In the genomic region with DNA sequence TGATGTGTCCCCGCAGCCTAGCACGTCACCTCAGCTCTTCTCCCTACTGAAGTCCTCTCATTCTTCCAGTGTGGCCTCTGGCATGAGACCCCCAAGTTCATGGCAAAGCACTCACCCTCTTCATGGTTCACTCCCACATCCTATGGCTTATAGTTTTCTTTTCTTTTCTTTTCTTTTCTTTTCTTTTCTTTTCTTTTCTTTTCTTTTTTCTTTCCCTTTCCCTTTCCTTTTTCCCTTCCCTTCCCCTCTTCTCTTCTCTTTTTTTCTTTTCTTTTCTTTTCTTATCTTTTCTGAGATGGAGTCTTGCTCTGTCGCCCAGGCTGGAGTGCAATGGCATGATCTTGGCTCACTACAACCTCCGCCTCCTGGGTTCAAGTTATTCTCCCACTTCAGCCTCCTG, we compare ENCODE assay signal across 28 cellular contexts. TPM values are rescaled to one million over a fixed set of nuclear protein-coding genes. Genes with fewer than 3 reads are reported as not detected.
A peak's percentile ranks its signal among the peaks of the same experiment; 100 is the strongest.
DNase-seq lines count a peak whose midpoint lies in the region; ATAC-seq, FAIRE-seq and TF ChIP-seq lines count a peak whose summit lies in the region.
"Had no signal": no experiment of that assay in that cellular context is flagged by ENCODE, and none has a peak within 500 bp of the region (broad histone marks: within the 10 kb centered on the region; RNA-seq: fewer than 3 reads in every experiment).

No MANE protein-coding gene starts in this region.

- CTCF ChIA-PET in HEK293 (lab: Yijun Ruan, JAX) (no interaction called here), K562 (lab: Yijun Ruan, JAX; ENCODE audit: low intra/inter-chr PET ratio) (no interaction called here)

- H3K36me3 ChIP-seq in HEK293 (ENCODE audit: control insufficient read depth in 2 of 2, insufficient read depth in 1 of 2, low read length in 2 of 2) (no peaks in the 10 kb centered on the region), K562 (ENCODE audit: control insufficient read depth, insufficient read depth, low read length) (no peaks in the 10 kb centered on the region), neuronal stem cell (replicated peaks in 1 of 2; ENCODE audit: control insufficient read depth in 2 of 2, insufficient read depth in 2 of 2, low read length in 2 of 2) (no peaks in the 10 kb centered on the region)
- H3K36me3 ChIP-seq: BE2C; BLaER1; BLaER1 treated with 17β-estradiol and CSF1 and Interleukin-3, amounts not matched to agents 10 nM and 100 nM had no signal

- H4K91ac ChIP-seq in neuronal stem cell (ENCODE audit: low read depth, low read length, poor library complexity), result no peak overlapping the region

- no peak overlapping the region for H3K14ac ChIP-seq in neuronal stem cell (ENCODE audit: low read length)

- no peaks in the 10 kb centered on the region for H4K20me1 ChIP-seq in K562 (replicated peaks; ENCODE audit: control insufficient read depth, insufficient read depth, low read length)
- H4K20me1 ChIP-seq: BLaER1; BLaER1 treated with 17β-estradiol and CSF1 and Interleukin-3, amounts not matched to agents 10 nM and 100 nM had no signal

- H3K4ac ChIP-seq in neuronal stem cell (ENCODE audit: low read length), result no peak overlapping the region

- H2AFZ ChIP-seq in K562 (ENCODE audit: low read depth, low read length), result no peak overlapping the region
- H2AFZ ChIP-seq in neuronal stem cell (ENCODE audit: low read length), result no peak overlapping the region

- DNase-seq in K562 (ENCODE audit: extremely low read depth in 1 of 4, low spot score in 3 of 4) (no peak), neuronal stem cell (ENCODE audit: low spot score) (no peak), ureter (ENCODE audit: low spot score) (no peak)
- no peak for DNase-seq in stimulated activated CD4-positive, alpha-beta T cell treated with anti-CD3 and anti-CD28 coated beads, Interleukin-2, amount 100 ng/mL, for 48 hours
- DNase-seq: 8988T; ACHN; AML-193; BE2C; C1 segment of cervical spinal cord; Caco-2; Calu3; CD4-positive, alpha-beta memory T cell; CD4-positive, alpha-beta T cell; CD4-positive, CD25-positive, alpha-beta regulatory T cell; CD8-positive, alpha-beta memory T cell; CD8-positive, alpha-beta T cell; DMS 273 treated with DMSO at 0.1 percent for 48 hours; DND-41; EL had no signal

- TF ChIP-seq EP300 in K562 (IDR thresholded peaks at IDR 0.05; ENCODE audit: low read length), result no peak

- no peak overlapping the region for H3K4me3 ChIP-seq in HEK293 (ENCODE audit: low read depth, low read length)
- no peak overlapping the region for H3K4me3 ChIP-seq in K562
- H3K4me3 ChIP-seq in neuronal stem cell (ENCODE audit: low read length in 2 of 2), result no peak overlapping the region
- H3K4me3 ChIP-seq: A549; BLaER1; BLaER1 treated with 17β-estradiol and CSF1 and Interleukin-3, amounts not matched to agents 10 nM and 100 nM had no signal

- H3K9me1 ChIP-seq in K562 (ENCODE audit: control insufficient read depth, insufficient read depth, low read length), result no peaks in the 10 kb centered on the region

- no peak for TF ChIP-seq RAD21 in K562 (CRISPR knock-in tag; conservative IDR thresholded peaks at IDR 0.05 in 1 of 2, IDR thresholded peaks at IDR 0.05 in 1 of 2)

- H2BK5ac ChIP-seq in neuronal stem cell (ENCODE audit: low read length), result no peak overlapping the region

- ATAC-seq in K562 (no peak), GM21786 (IDR thresholded peaks at IDR 0.05; ENCODE audit: unreplicated experiment) (no peak)
- ATAC-seq: A549; CD8-positive, alpha-beta T cell had no signal

- no peak overlapping the region for H4K8ac ChIP-seq in neuronal stem cell (ENCODE audit: low read depth, low read length)

- H3K27me3 ChIP-seq in K562 (ENCODE audit: control insufficient read depth in 2 of 2, insufficient read depth in 2 of 2, low read length in 2 of 2), result peaks cover 5 to 28% of the 10 kb centered on the region in 2 experiments
- H3K27me3 ChIP-seq in neuronal stem cell (ENCODE audit: control insufficient read depth in 3 of 3, insufficient read depth in 3 of 3, low read depth in 1 of 3, low read length in 3 of 3), result no peaks in the 10 kb centered on the region
- H3K27me3 ChIP-seq: BE2C; BLaER1; BLaER1 treated with 17β-estradiol and CSF1 and Interleukin-3, amounts not matched to agents 10 nM and 100 nM had no signal

- intact Hi-C loops in K562 (cut with micrococcal nuclease), result no loop called here

- H3K4me2 ChIP-seq in K562 (ENCODE audit: insufficient read depth, low read length) (no peak overlapping the region), neuronal stem cell (ENCODE audit: insufficient read depth, low read length, poor library complexity, severe bottlenecking) (no peak overlapping the region)
- H3K4me2 ChIP-seq: A549; BLaER1; BLaER1 treated with 17β-estradiol and CSF1 and Interleukin-3, amounts not matched to agents 10 nM and 100 nM had no signal

- H3K9ac ChIP-seq in K562 (ENCODE audit: insufficient read depth in 1 of 2, low read depth in 2 of 2, low read length in 2 of 2) (no peak overlapping the region), neuronal stem cell (ENCODE audit: low read depth, low read length, poor library complexity) (no peak overlapping the region)
- H3K9ac ChIP-seq: BLaER1; BLaER1 treated with 17β-estradiol and CSF1 and Interleukin-3, amounts not matched to agents 10 nM and 100 nM had no signal

- POLR2A ChIA-PET in HEK293 (lab: Yijun Ruan, JAX), result no interaction called here
- POLR2A ChIA-PET in K562 (lab: Yijun Ruan, JAX), result interaction anchor here (0.6 to 1.1 kb wide), 2 partner anchors 13 to 23 kb away, joined by 3 read pairs; no protein-coding TSS in a partner anchor

- TF ChIP-seq POLR2A in K562 (conservative IDR thresholded peaks at IDR 0.05), result no peak

- H3K27ac ChIP-seq in HEK293 (ENCODE audit: extremely low read depth, low read depth, low read length), result no peak overlapping the region
- no peak overlapping the region for H3K27ac ChIP-seq in K562 (ENCODE audit: extremely low read depth, low read depth, low read length)
- no peak overlapping the region for H3K27ac ChIP-seq in neuronal stem cell (replicated peaks; ENCODE audit: low read length)
- H3K27ac ChIP-seq: 22Rv1; A549; BLaER1; BLaER1 treated with 17β-estradiol and CSF1 and Interleukin-3, amounts not matched to agents 10 nM and 100 nM; C4-2B had no signal

- WGBS in K562 (ENCODE audit: insufficient coverage, low coverage, missing lambda C conversion rate), result 4% methylated on average over 4 of the region's 4 CpGs
- WGBS in neuronal stem cell (ENCODE audit: extremely low coverage in 2 of 2, insufficient read length in 2 of 2, insufficient replicate concordance in 1 of 2), 2 donors, result no CpG with 5 or more reads among the region's 4 CpGs

- in situ Hi-C loops in K562 (cut with MboI), result no loop called here

- H3K79me1 ChIP-seq in neuronal stem cell (ENCODE audit: low read depth, low read length), result no peaks in the 10 kb centered on the region

- H2BK120ac ChIP-seq in neuronal stem cell (ENCODE audit: low read depth, low read length), result no peak overlapping the region

- H3K23ac ChIP-seq in neuronal stem cell (ENCODE audit: low read depth, low read length, poor library complexity), result no peak overlapping the region

- BruUV-seq in K562 (replicated peaks; lab: Mats Ljungman, UMichigan), result no TSS peak

- H3K18ac ChIP-seq in neuronal stem cell (ENCODE audit: low read length), result no peak overlapping the region

- FAIRE-seq in K562 (lab: Jason Lieb, UNC), result no peak
- FAIRE-seq: A204.1, A549, D721Med had no signal

- no peaks in the 10 kb centered on the region for H3K4me1 ChIP-seq in HEK293 (ENCODE audit: control insufficient read depth, insufficient read depth, low read length)
- H3K4me1 ChIP-seq in K562 (replicated peaks in 1 of 2; ENCODE audit: control insufficient read depth in 2 of 2, insufficient read depth in 2 of 2, low read length in 2 of 2), result no peaks in the 10 kb centered on the region
- peaks cover 0 to 5% of the 10 kb centered on the region in 2 donors for H3K4me1 ChIP-seq in neuronal stem cell (ENCODE audit: control insufficient read depth in 2 of 2, insufficient read depth in 1 of 2, low read depth in 1 of 2, low read length in 2 of 2)
- H3K4me1 ChIP-seq: A549, BE2C, BLaER1, Caco-2 had no signal

- H2AK5ac ChIP-seq in neuronal stem cell (ENCODE audit: low read depth, low read length), result peak overlapping the region; percentile 74

- no peaks in the 10 kb centered on the region for H3K79me2 ChIP-seq in K562 (ENCODE audit: control insufficient read depth, insufficient read depth, low read length)

- H2BK12ac ChIP-seq in neuronal stem cell (ENCODE audit: low read length), result no peak overlapping the region

- H3K9me3 ChIP-seq in HEK293 (ENCODE audit: control insufficient read depth, insufficient read depth, low read depth, low read length) (no peaks in the 10 kb centered on the region), K562 (replicated peaks; ENCODE audit: control insufficient read depth, insufficient read depth, low read depth, low read length) (no peaks in the 10 kb centered on the region), neuronal stem cell (replicated peaks in 1 of 2; ENCODE audit: control insufficient read depth in 2 of 2, insufficient read depth in 1 of 2, low read depth in 1 of 2, low read length in 2 of 2) (no peaks in the 10 kb centered on the region)
- H3K9me3 ChIP-seq: A549; BE2C; BLaER1; BLaER1 treated with 17β-estradiol and CSF1 and Interleukin-3, amounts not matched to agents 10 nM and 100 nM; Caco-2 had no signal

- H2BK15ac ChIP-seq in neuronal stem cell (ENCODE audit: low read length), result no peak overlapping the region

- no peak for TF ChIP-seq CTCF in HEK293 (tag by site-specific recombination; IDR thresholded peaks at IDR 0.05)
- no peak for TF ChIP-seq CTCF in K562 (IDR thresholded peaks at IDR 0.05 in 2 of 3, conservative IDR thresholded peaks at IDR 0.05 in 1 of 3; ENCODE audit: insufficient read depth in 2 of 3, low read depth in 1 of 3, low read length in 3 of 3)

RNA-seq across cellular contexts. Expression of a gene that starts 58.4 kb away (rescaled TPM):
- total RNA-seq in K562 (2011; cell fraction: chromatin; rRNA removed; ENCODE audit: low replicate concordance), result 185 and 304 TPM in 2 replicates
- 150 and 159 TPM in 2 replicates for total RNA-seq in K562 (2011; cell fraction: nucleolus; rRNA removed)
- total RNA-seq in K562 (2011; cell fraction: nucleoplasm; rRNA removed), result 157 TPM in 2 replicates
- total RNA-seq in K562 (2014; rRNA removed) (27.7 and 37.8 TPM in 2 replicates), K562 (2014; rRNA removed; fragmentation: Illumina TruSeq; extraction: Trizol) (14.9 and 18.8 TPM in 2 replicates), K562 (2015; rRNA removed; fragmentation: Illumina TruSeq; extraction: Trizol) (17.2 and 19.3 TPM in 2 replicates), K562 (2021) (36.7 and 47.4 TPM in 2 replicates), ureter (34.2 TPM)
- polyA plus RNA-seq in K562 (2011; rRNA removed) (44.6 and 47.1 TPM in 2 replicates), K562 (2014; fragmentation: Illumina TruSeq; extraction: Trizol) (51.1 and 53.9 TPM in 2 replicates), K562 (2014; fragmentation: Nextera tagmentation; extraction: Ambion mirVana) (1 to 10 TPM; 4.0 to 4.1 TPM), K562 (2014; rRNA removed) (61.0 and 69.4 TPM in 2 replicates)
- 32.2 and 35.4 TPM in 2 replicates for polyA plus RNA-seq in K562 (2011; cell fraction: cytosol; rRNA removed)
- polyA plus RNA-seq in K562 (2011; cell fraction: nucleus; rRNA removed), result 282 and 529 TPM in 2 replicates
- 26.6 and 58.6 TPM in 2 replicates for polyA plus RNA-seq in K562 (2012)
- 13.3 and 17.5 TPM in 2 replicates for polyA minus RNA-seq in K562 (2011; rRNA and poly(A)+ RNA removed)
- polyA minus RNA-seq in K562 (2011; cell fraction: cytosol; rRNA and poly(A)+ RNA removed), result 12.6 and 12.8 TPM in 2 replicates
- 47.7 and 52.1 TPM in 2 replicates for polyA minus RNA-seq in K562 (2011; cell fraction: nucleus; rRNA and poly(A)+ RNA removed)
- 76.9 TPM for polyA plus RNA-seq in neuronal stem cell (2013, experiment 1 of 2)
- 73.7 TPM for polyA plus RNA-seq in neuronal stem cell (2013, experiment 2 of 2)
